In genomic region chr10:72276421-72277339, GRCh38 we compare ENCODE assay signal across 8 cellular contexts. TPM values are rescaled to one million over a fixed set of nuclear protein-coding genes. Genes with fewer than 3 reads are reported as not detected.
DNase-seq lines count a peak whose midpoint lies in the region; ATAC-seq and TF ChIP-seq lines count a peak whose summit lies in the region.

No MANE protein-coding gene starts in this region.

- peaks cover 27% of the 10 kb centered on the region for H3K36me3 Mint-ChIP-seq in central memory CD8-positive, alpha-beta T cell (ENCODE audit: insufficient read depth)

- H3K27me3 Mint-ChIP-seq in central memory CD8-positive, alpha-beta T cell, result no peaks in the 10 kb centered on the region

- peak overlapping the region; percentile 98 for H3K4me3 ChIP-seq in GM06990 (replicated peaks; ENCODE audit: low read depth, low read length)
- no peak overlapping the region for H3K4me3 ChIP-seq in mucosa of rectum (ENCODE audit: low read length in 2 of 2)

- ATAC-seq in central memory CD8-positive, alpha-beta T cell (replicated peaks; ENCODE audit: extremely low read depth, poor library complexity, severe bottlenecking), result no peak
- no peak for ATAC-seq in GM18907 (IDR thresholded peaks at IDR 0.05; ENCODE audit: unreplicated experiment)

- TF ChIP-seq CTCF in GM06990 (IDR thresholded peaks at IDR 0.05; ENCODE audit: insufficient read depth, low read length, poor library complexity, severe bottlenecking), result no peak

- no peaks in the 10 kb centered on the region for H3K9me3 ChIP-seq in mucosa of rectum (ENCODE audit: control insufficient read depth in 2 of 2, low read length in 2 of 2)

- H3K9ac ChIP-seq in mucosa of rectum (ENCODE audit: low read depth in 1 of 2, low read length in 2 of 2), result peak overlapping the region in 1 of 2 donors; percentile 99

- H3K27ac ChIP-seq in mucosa of rectum (ENCODE audit: low read depth in 2 of 2, low read length in 2 of 2), result peak overlapping the region; percentile 98 to 99

- peaks cover 42% of the 10 kb centered on the region for H3K4me1 Mint-ChIP-seq in central memory CD8-positive, alpha-beta T cell

- no peak for DNase-seq in GM06990 (ENCODE audit: extremely low read depth, insufficient read length)
- peak; percentile 81 for DNase-seq in NCI-H460 (ENCODE audit: extremely low read depth, low read depth)
- DNase-seq in central memory CD8-positive, alpha-beta T cell (ENCODE audit: low spot score in 2 of 2), result no peak
- no peak for DNase-seq in Ammon's horn (ENCODE audit: low spot score)
- no peak for DNase-seq in NCI-H526 treated with DMSO at 0.1 percent for 48 hours (lab: John Stamatoyannopoulos, UW)
- DNase-seq in Kasumi-1 (lab: John Stamatoyannopoulos, UW), result no peak

- peak overlapping the region; percentile 97 for H3K27ac Mint-ChIP-seq in central memory CD8-positive, alpha-beta T cell (ENCODE audit: low read depth)

- H3K27me3 ChIP-seq in GM06990 (replicated peaks; ENCODE audit: control insufficient read depth, insufficient read depth, low read length), result no peaks in the 10 kb centered on the region
- H3K27me3 ChIP-seq in mucosa of rectum (ENCODE audit: control insufficient read depth in 2 of 2, insufficient read depth in 2 of 2, low read length in 2 of 2), result no peaks in the 10 kb centered on the region

- no peaks in the 10 kb centered on the region for H3K9me3 Mint-ChIP-seq in central memory CD8-positive, alpha-beta T cell

- H3K36me3 ChIP-seq in GM06990 (ENCODE audit: control insufficient read depth, insufficient read depth, low read length), result peaks cover 14% of the 10 kb centered on the region
- H3K36me3 ChIP-seq in mucosa of rectum (ENCODE audit: control insufficient read depth in 2 of 2, insufficient read depth in 2 of 2, low read length in 2 of 2), result peaks cover 6 to 13% of the 10 kb centered on the region in 2 donors

- peak overlapping the region; percentile 99 for H3K4me3 Mint-ChIP-seq in central memory CD8-positive, alpha-beta T cell

- H3K4me1 ChIP-seq in mucosa of rectum (ENCODE audit: control insufficient read depth in 2 of 2, insufficient read depth in 2 of 2, low read length in 2 of 2), result peaks cover 34 to 52% of the 10 kb centered on the region in 2 donors

RNA-seq across cellular contexts. Expression of gene DDIT4, which starts 3.0 kb away (rescaled TPM):
- 711 and 784 TPM in 2 replicates for total RNA-seq in NCI-H460 (2014; rRNA removed; shearing (Covaris generic))
- polyA plus RNA-seq in NCI-H460 (2014; cell fraction: nucleus; rRNA removed), result 818 and 840 TPM in 2 replicates
